ENCODE assay signal across 8 cellular contexts in the genomic region with DNA sequence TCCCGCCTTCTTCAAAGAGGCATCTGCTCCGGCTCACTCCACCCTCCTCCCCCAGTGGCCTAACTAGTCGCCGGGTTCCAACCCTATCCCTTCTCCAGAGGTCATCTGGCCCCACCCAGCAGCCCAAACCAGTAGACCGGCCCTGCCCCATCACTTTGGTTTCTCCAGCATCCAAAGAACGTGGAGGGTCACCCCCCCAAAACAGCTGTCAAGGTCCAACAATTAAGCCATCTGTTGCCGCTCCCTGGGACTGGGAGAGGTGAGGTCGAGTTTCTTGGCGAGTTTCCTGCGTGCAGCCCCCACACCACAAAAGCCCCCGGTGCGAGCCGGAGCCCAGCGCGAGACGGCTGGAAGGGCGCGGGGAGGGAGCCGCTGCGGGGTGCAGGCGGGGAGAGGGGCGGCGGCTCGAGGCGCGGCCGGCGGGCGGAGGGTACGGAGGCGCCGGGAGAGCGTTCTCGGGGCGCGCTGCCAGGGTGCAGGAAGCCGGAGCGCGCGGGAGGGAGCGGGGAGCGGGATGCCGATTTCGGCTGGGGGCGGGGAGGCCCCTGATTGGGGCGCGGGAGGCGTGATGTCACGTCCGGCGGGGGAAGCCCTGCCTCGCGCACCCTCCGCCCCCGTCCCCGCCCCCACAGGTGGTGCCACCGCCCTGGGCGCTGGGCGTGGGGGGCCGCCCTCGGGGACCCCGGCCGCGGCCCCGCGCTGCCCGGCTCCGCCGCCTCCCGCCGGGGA. TPM values are rescaled to one million over a fixed set of nuclear protein-coding genes. Genes with fewer than 3 reads are reported as not detected.
A peak's percentile ranks its signal among the peaks of the same experiment; 100 is the strongest.
DNase-seq lines count a peak whose midpoint lies in the region; ATAC-seq and TF ChIP-seq lines count a peak whose summit lies in the region.

No MANE protein-coding gene starts in this region.

- WGBS in HUES64 = 1% methylated on average over 70 of the region's 71 CpGs

- H3K4me1 ChIP-seq in HUES64 (ENCODE audit: insufficient read depth, low read length) (no peaks in the 10 kb centered on the region), RWPE2 (ENCODE audit: insufficient read depth, poor library complexity, severe bottlenecking) (peaks cover 16% of the 10 kb centered on the region), neuron (ENCODE audit: insufficient read depth, low read length) (peaks cover 19% of the 10 kb centered on the region), stomach smooth muscle (ENCODE audit: control insufficient read depth, insufficient read depth, low read length) (peaks cover 41% of the 10 kb centered on the region)

- H3K27ac ChIP-seq in HUES64 (ENCODE audit: low read depth, low read length) = peak overlapping the region; percentile 64
- H3K27ac ChIP-seq in RWPE2 (ENCODE audit: poor library complexity, severe bottlenecking) = peak overlapping the region; percentile 96
- peak overlapping the region; percentile 58 for H3K27ac ChIP-seq in stomach smooth muscle (ENCODE audit: low read length)

- H2AFZ ChIP-seq in neuron (ENCODE audit: low read depth, low read length) = peak overlapping the region; percentile 88

- H3K36me3 ChIP-seq in HUES64 (ENCODE audit: insufficient read depth, low read length) (no peaks in the 10 kb centered on the region), RWPE2 (ENCODE audit: low read depth) (no peaks in the 10 kb centered on the region), neuron (ENCODE audit: insufficient read depth, low read length) (no peaks in the 10 kb centered on the region), stomach smooth muscle (ENCODE audit: control insufficient read depth in 2 of 2, insufficient read depth in 2 of 2, low read length in 2 of 2) (no peaks in the 10 kb centered on the region)

- no peaks in the 10 kb centered on the region for H3K9me3 ChIP-seq in HUES64 (ENCODE audit: insufficient read depth, low read depth, low read length)
- no peaks in the 10 kb centered on the region for H3K9me3 ChIP-seq in RWPE2 (ENCODE audit: severe bottlenecking)
- H3K9me3 ChIP-seq in neuron (ENCODE audit: low read length) = no peaks in the 10 kb centered on the region
- no peaks in the 10 kb centered on the region for H3K9me3 ChIP-seq in stomach smooth muscle (ENCODE audit: control insufficient read depth in 2 of 2, low read length in 2 of 2)

- no peak for TF ChIP-seq CTCF in RWPE2 (IDR thresholded peaks at IDR 0.05; ENCODE audit: poor library complexity, severe bottlenecking)

- DNase-seq in AML-193 (lab: John Stamatoyannopoulos, UW) (peak; percentile 54 to 57), RWPE2 (ENCODE audit: low spot score) (peak; percentile 95), foreskin melanocyte (peak; percentile 40)
- peak in 3 of 4 experiments; percentile 48 to 86 (median 64) for DNase-seq in activated naive CD4-positive, alpha-beta T cell (lab: John Stamatoyannopoulos, UW)

- ATAC-seq in GM19328 (IDR thresholded peaks at IDR 0.05; ENCODE audit: unreplicated experiment) = peak; percentile 55
- peak; percentile 19 for ATAC-seq in RWPE2 (ENCODE audit: low read depth)

- H3K9ac ChIP-seq in HUES64 (ENCODE audit: low read depth, low read length) (peak overlapping the region; percentile 40; the same call in 1 of the 2 replicates), stomach smooth muscle (ENCODE audit: low read length in 2 of 2) (peak overlapping the region; percentile 35 to 47)

- H3K27me3 ChIP-seq in HUES64 (ENCODE audit: insufficient read depth, low read length) = peaks cover 26% of the 10 kb centered on the region
- no peaks in the 10 kb centered on the region for H3K27me3 ChIP-seq in RWPE2 (ENCODE audit: insufficient read depth, poor library complexity, severe bottlenecking)
- no peaks in the 10 kb centered on the region for H3K27me3 ChIP-seq in neuron (ENCODE audit: insufficient read depth, low read length)
- peaks cover 0 to 4% of the 10 kb centered on the region in 2 donors for H3K27me3 ChIP-seq in stomach smooth muscle (ENCODE audit: control insufficient read depth in 1 of 2, insufficient read depth in 2 of 2, low read length in 2 of 2)

- H3K4me3 ChIP-seq in HUES64 (ENCODE audit: low read length) = peak overlapping the region; percentile 84
- peak overlapping the region; percentile 99 for H3K4me3 ChIP-seq in RWPE2 (ENCODE audit: severe bottlenecking)
- peak overlapping the region; percentile 55 for H3K4me3 ChIP-seq in neuron (ENCODE audit: low read length)
- H3K4me3 ChIP-seq in stomach smooth muscle (ENCODE audit: low read length in 2 of 2) = peak overlapping the region; percentile 48 to 71

RNA-seq across cellular contexts. Expression of a gene that starts 0.6 kb away (rescaled TPM):
- polyA plus RNA-seq in HUES64 (2013, experiment 1 of 2) = 28.4 TPM
- polyA plus RNA-seq in HUES64 (2013, experiment 2 of 2) = 28.4 TPM

Comparison
In these comparisons a context has a peak if more than half of its experiments do, and no peak if none do; other contexts are left out.
1. Peak in every context shown above with its lines: DNase-seq, ATAC-seq, H3K4me3 ChIP-seq and H3K27ac ChIP-seq.
2. DNase-seq: peak in every context shown above with its lines; median percentile 95 in RWPE2; 64 in activated naive CD4-positive, alpha-beta T cell; 56 in AML-193; 40 in foreskin melanocyte.